In the genomic region with DNA sequence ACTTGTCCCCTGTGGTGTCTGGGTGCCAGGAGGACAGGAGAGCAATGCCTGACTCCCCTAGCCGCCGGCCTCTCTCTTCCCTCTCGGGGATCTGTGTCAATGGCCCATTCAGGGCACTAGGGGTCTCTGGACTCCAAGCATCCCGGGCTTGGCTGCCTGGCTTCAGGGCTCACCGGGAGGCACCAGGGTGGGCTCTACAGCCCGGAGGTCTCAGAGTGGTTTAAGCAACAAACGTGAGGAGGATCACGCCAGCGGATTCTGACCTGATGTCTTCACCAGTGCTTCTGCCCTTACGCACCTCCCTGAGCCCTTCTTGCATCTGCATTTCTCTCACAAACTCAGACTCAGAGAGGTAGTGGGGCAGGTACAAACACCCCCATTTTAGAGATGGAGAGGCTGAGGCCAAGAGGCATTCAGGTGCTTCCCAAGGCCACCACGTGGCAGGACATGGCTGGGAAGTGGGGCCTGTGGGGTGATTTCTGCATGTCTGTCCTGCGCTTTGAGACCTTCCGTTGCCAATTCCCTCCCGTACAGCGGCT, we compare ENCODE assay signal across 8 cellular contexts.
A peak's percentile ranks its signal among the peaks of the same experiment; 100 is the strongest.
DNase-seq lines count a peak whose midpoint lies in the region; ATAC-seq and TF ChIP-seq lines count a peak whose summit lies in the region.

No MANE protein-coding gene starts in this region.

- no peak overlapping the region for H3K27ac Mint-ChIP-seq in mesothelial cell of epicardium

- no peak overlapping the region; the same call in 1 of the 2 replicates for H2AFZ ChIP-seq in OCI-LY3 (ENCODE audit: low read depth, low read length)

- TF ChIP-seq CTCF in OCI-LY3 (IDR thresholded peaks at IDR 0.05; ENCODE audit: low read depth, low read length) (peak; percentile 80), mesothelial cell of epicardium (IDR thresholded peaks at IDR 0.05; ENCODE audit: unreplicated experiment) (peak; percentile 61)

- H3K9ac ChIP-seq in OCI-LY3 (ENCODE audit: low read length), result no peak overlapping the region

- DNase-seq in DMS 273 (lab: John Stamatoyannopoulos, UW; ENCODE audit: unreplicated experiment) (peak; percentile 85), DMS 273 treated with DMSO at 0.1 percent for 48 hours (lab: John Stamatoyannopoulos, UW) (no peak), dermis blood vessel endothelial cell (peak; percentile 63), mesothelial cell of epicardium (ENCODE audit: low spot score in 2 of 2, unreplicated experiment in 2 of 2) (peak in 1 of 2 experiments; percentile 50)
- no peak for DNase-seq in NK-92 treated with Interleukin-12 subunit alpha and Interleukin-12 subunit beta, amount 100 ng/mL, for 24 hours (lab: John Stamatoyannopoulos, UW)

- H3K4me2 ChIP-seq in OCI-LY3 (ENCODE audit: low read length), result no peak overlapping the region

- peaks cover 14% of the 10 kb centered on the region for H3K27me3 Mint-ChIP-seq in mesothelial cell of epicardium (ENCODE audit: low read depth)

- H3K27ac ChIP-seq in OCI-LY3 (ENCODE audit: low read length), result no peak overlapping the region

- no peaks in the 10 kb centered on the region for H3K4me1 ChIP-seq in OCI-LY3 (ENCODE audit: low read length)

- no peaks in the 10 kb centered on the region for H3K9me3 Mint-ChIP-seq in mesothelial cell of epicardium

- no peak overlapping the region for H3K4me3 ChIP-seq in OCI-LY3 (ENCODE audit: low read length)

- peaks cover 15% of the 10 kb centered on the region for H3K4me1 Mint-ChIP-seq in mesothelial cell of epicardium

- H3K4me3 Mint-ChIP-seq in mesothelial cell of epicardium, result no peak overlapping the region

- no peaks in the 10 kb centered on the region for H3K36me3 ChIP-seq in OCI-LY3 (replicated peaks; ENCODE audit: low read depth, low read length)

- H3K79me2 ChIP-seq in OCI-LY3 (ENCODE audit: low read length), result no peaks in the 10 kb centered on the region

- H4K20me1 ChIP-seq in OCI-LY3 (ENCODE audit: insufficient read depth, low read length), result no peaks in the 10 kb centered on the region

- ATAC-seq in GM18909 (IDR thresholded peaks at IDR 0.05; ENCODE audit: poor library complexity, unreplicated experiment) (peak; percentile 80), HG03025 (IDR thresholded peaks at IDR 0.05; ENCODE audit: low FRiP score, unreplicated experiment) (peak; percentile 54)

- H3K9me3 ChIP-seq in OCI-LY3 (ENCODE audit: insufficient read depth, low read length), result no peaks in the 10 kb centered on the region

- no peaks in the 10 kb centered on the region for H3K27me3 ChIP-seq in OCI-LY3 (ENCODE audit: low read depth, low read length)

- H3K36me3 Mint-ChIP-seq in mesothelial cell of epicardium, result no peaks in the 10 kb centered on the region

Comparison
In these comparisons a context has a peak if more than half of its experiments do, and no peak if none do; other contexts are left out.
1. DNase-seq: peak in DMS 273 (single experiment) and dermis blood vessel endothelial cell (single experiment); none in DMS 273 treated with DMSO at 0.1 percent for 48 hours (single experiment) and NK-92 treated with Interleukin-12 subunit alpha and Interleukin-12 subunit beta, amount 100 ng/mL, for 24 hours (single experiment).